ENCODE assay signal across 8 cellular contexts in genomic region chr15:75042730-75043508, GRCh38. TPM values are rescaled to one million over a fixed set of nuclear protein-coding genes. Genes with fewer than 3 reads are reported as not detected.
DNase-seq lines count a peak whose midpoint lies in the region; ATAC-seq and TF ChIP-seq lines count a peak whose summit lies in the region.

No MANE protein-coding gene starts in this region.

- peak overlapping the region; percentile 84 for H3K27ac Mint-ChIP-seq in activated B cell treated with CpG ODN at 0.5 μM for 24 hours

- CTCF ChIA-PET in activated B cell treated with CpG ODN at 0.5 μM for 24 hours (lab: Charles Lee), result interaction anchor here (0.7 to 3.9 kb wide), 37 partner anchors 9 to 177 kb away, joined by 3 to 149 read pairs (median 4); partner anchors contain the start of genes PPCDC, RPP25 and SCAMP5

- peak; percentile 63 for ATAC-seq in GM21447 (IDR thresholded peaks at IDR 0.05; ENCODE audit: unreplicated experiment)
- peak; percentile 87 for ATAC-seq in activated B cell treated with CpG ODN at 0.5 μM for 24 hours (ENCODE audit: low read depth)
- ATAC-seq in lung (ENCODE audit: insufficient read depth, low FRiP score), result peak; percentile 74

- H3K36me3 Mint-ChIP-seq in activated B cell treated with CpG ODN at 0.5 μM for 24 hours (ENCODE audit: low read depth), result no peaks in the 10 kb centered on the region

- peaks cover 60% of the 10 kb centered on the region for H3K4me1 Mint-ChIP-seq in activated B cell treated with CpG ODN at 0.5 μM for 24 hours

- peak overlapping the region; percentile 70 for H3K4me3 Mint-ChIP-seq in activated B cell treated with CpG ODN at 0.5 μM for 24 hours

- H3K27me3 Mint-ChIP-seq in activated B cell treated with CpG ODN at 0.5 μM for 24 hours, result no peaks in the 10 kb centered on the region

- 14 to 25% methylated on average over 12 of the region's 12 CpGs for WGBS in lung, 2 donors

- DNase-seq in Daoy (ENCODE audit: low read depth) (peak; percentile 73), HuH-7.5 (ENCODE audit: low spot score) (peak; percentile 43), activated B cell treated with CpG ODN at 0.5 μM for 24 hours (peak; percentile 82), choroid plexus epithelial cell (ENCODE audit: low read depth) (peak; percentile 24), lung (ENCODE audit: low spot score) (peak; percentile 87), T1000 (lab: John Stamatoyannopoulos, UW) (no peak)
- peak; percentile 55 for DNase-seq in stimulated activated CD8-positive, alpha-beta memory T cell treated with anti-CD3 and anti-CD28 coated beads, Interleukin-4, amount 100 ng/mL, for 24 hours (ENCODE audit: low read depth)

- H3K36me3 ChIP-seq in lung (ENCODE audit: control insufficient read depth in 2 of 2, insufficient read depth in 2 of 2, low read length in 2 of 2), result no peaks in the 10 kb centered on the region

- peaks cover 27 to 36% of the 10 kb centered on the region in 2 donors for H3K4me1 ChIP-seq in lung (ENCODE audit: control insufficient read depth in 2 of 2, insufficient read depth in 2 of 2, low read length in 2 of 2)

- H3K9me3 Mint-ChIP-seq in activated B cell treated with CpG ODN at 0.5 μM for 24 hours, result no peaks in the 10 kb centered on the region

- TF ChIP-seq CTCF in activated B cell treated with CpG ODN at 0.5 μM for 24 hours (IDR thresholded peaks at IDR 0.05) (no peak), choroid plexus epithelial cell (conservative IDR thresholded peaks at IDR 0.05; ENCODE audit: low read depth, low read length) (peak; percentile 45), lung (IDR thresholded peaks at IDR 0.05; ENCODE audit: control extremely low read depth, extremely low read depth) (peak; percentile 50)

- no peaks in the 10 kb centered on the region for H3K27me3 ChIP-seq in lung (ENCODE audit: control insufficient read depth, insufficient read depth)

- H3K27ac ChIP-seq in lung (ENCODE audit: low read depth in 1 of 2, low read length in 1 of 2), result peak overlapping the region; percentile 90 to 92

- no peaks in the 10 kb centered on the region for H3K9me3 ChIP-seq in lung (ENCODE audit: control insufficient read depth in 2 of 2, insufficient read depth in 1 of 2, low read length in 1 of 2)

- intact Hi-C loops in activated B cell treated with CpG ODN at 0.5 μM for 24 hours (cut with micrococcal nuclease), result loop anchor here (1.0 to 5.0 kb wide), 10 partner anchors 14 to 409 kb away; partner anchors contain the start of genes NEIL1 and SIN3A

- no peak overlapping the region for H3K4me3 ChIP-seq in choroid plexus epithelial cell (ENCODE audit: low read depth, low read length)
- H3K4me3 ChIP-seq in lung, result no peak overlapping the region

- POLR2A ChIA-PET in activated B cell treated with CpG ODN at 0.5 μM for 24 hours (lab: Charles Lee), result interaction anchor here (0.5 to 2.2 kb wide), 37 partner anchors 9 to 588 kb away, joined by 3 to 40 read pairs (median 5); partner anchors contain the start of genes FAM219B, MAN2C1, PPCDC and RPP25

RNA-seq across cellular contexts. Expression of gene PPCDC, which starts 19.5 kb away (rescaled TPM):
- 30.6 and 32.1 TPM in 2 replicates for total RNA-seq in Daoy (2014; rRNA removed; shearing (Covaris generic))
- 13.5 and 16.6 TPM in 2 replicates for total RNA-seq in activated B cell treated with CpG ODN at 0.5 μM for 24 hours
- 10 to 100 TPM; 12.8 to 19.2 TPM for total RNA-seq in lung
- polyA plus RNA-seq in lung, result 10 to 100 TPM; 22.5 to 23.8 TPM

RNA-seq across cellular contexts. Expression of gene SCAMP5, which starts 47.6 kb away (rescaled TPM):
- 1.8 and 7.4 TPM in 2 replicates for total RNA-seq in Daoy (2014; rRNA removed; shearing (Covaris generic))
- 0.44 and 0.62 TPM in 2 replicates for total RNA-seq in activated B cell treated with CpG ODN at 0.5 μM for 24 hours
- total RNA-seq in lung, result 1 to 10 TPM; 3.8 to 4.8 TPM
- 1 to 10 TPM in 1 of 2 donors, under 1 TPM in 1; 0.94 to 9.5 TPM for polyA plus RNA-seq in lung
